26 cellular contexts compared by ENCODE assay signal in the genomic region with DNA sequence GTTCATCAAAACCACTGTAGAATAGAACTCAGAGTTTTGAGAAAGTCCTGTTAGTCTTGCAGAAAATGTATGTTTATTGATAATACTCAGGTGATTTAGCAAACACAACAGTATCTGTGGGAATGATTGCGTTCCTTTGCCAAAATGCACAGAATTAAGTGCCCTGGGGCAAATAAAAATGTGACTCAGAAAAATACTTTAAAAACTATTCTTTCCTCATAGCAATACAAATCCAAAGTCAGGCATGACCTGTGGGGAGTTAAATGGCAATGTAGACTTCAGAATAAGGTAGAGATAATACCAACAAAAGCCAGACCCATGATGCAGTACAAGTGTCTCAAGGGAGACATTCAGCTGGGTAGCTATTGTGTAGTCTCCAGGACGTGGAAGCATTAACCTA.
"Had no signal": no experiment of that assay in that cellular context is flagged by ENCODE, and none has a peak within 500 bp of the region (broad histone marks: within the 10 kb centered on the region; RNA-seq: fewer than 3 reads in every experiment).

No MANE protein-coding gene starts in this region.

- H3K27ac Mint-ChIP-seq: activated CD4-positive, alpha-beta T cell treated with anti-CD3 and anti-CD28 coated beads for 36 hours; activated naive CD8-positive, alpha-beta T cell treated with anti-CD3 and anti-CD28 coated beads for 36 hours; activated T-helper 2 cell treated with anti-CD3 and anti-CD28 coated beads, Interferon-gamma antibody, Interleukin-2, Interleukin-4, amounts not matched to agents 10 μg/mL and 5 μg/mL and 100 μg/mL, durations not matched to agents 14 hours and 24 hours and 36 hours; dendritic cell treated with granulocyte-macrophage colony-stimulating factor and Interleukin-4, amounts not matched to agents 40 ng/mL and 50 ng/mL, for 4 days; immature natural killer cell; naive thymus-derived CD4-positive, alpha-beta T cell; stimulated activated effector memory CD8-positive, alpha-beta T cell treated with anti-CD3 and anti-CD28 coated beads, Interleukin-12 subunit alpha, Interleukin-12 subunit beta, amount 100 ng/mL, for 72 hours; stimulated activated naive CD8-positive, alpha-beta T cell treated with anti-CD3 and anti-CD28 coated beads, Interleukin-15, amount 100 ng/mL, for 72 hours; WTC11 had no signal

- H3K27me3 ChIP-seq: tibial artery had no signal

- H3K27me3 Mint-ChIP-seq: dendritic cell treated with granulocyte-macrophage colony-stimulating factor and Interleukin-4, amounts not matched to agents 40 ng/mL and 50 ng/mL, for 4 days had no signal

- H3K4me1 Mint-ChIP-seq: activated CD4-positive, alpha-beta T cell treated with anti-CD3 and anti-CD28 coated beads for 36 hours; activated naive CD8-positive, alpha-beta T cell treated with anti-CD3 and anti-CD28 coated beads for 36 hours; immature natural killer cell; stimulated activated effector memory CD8-positive, alpha-beta T cell treated with anti-CD3 and anti-CD28 coated beads, Interleukin-12 subunit alpha, Interleukin-12 subunit beta, amount 100 ng/mL, for 72 hours; stimulated activated naive CD8-positive, alpha-beta T cell treated with anti-CD3 and anti-CD28 coated beads, Interleukin-15, amount 100 ng/mL, for 72 hours had no signal

- DNase-seq: activated CD4-positive, alpha-beta T cell treated with anti-CD3 and anti-CD28 coated beads for 36 hours; activated CD4-positive, alpha-beta T cell treated with anti-CD3 and anti-CD28 coated beads, Interleukin-2, amount 50 U/mL, for 48 hours; activated CD8-positive, alpha-beta memory T cell treated with anti-CD3 and anti-CD28 coated beads, Interleukin-2, amount 50 U/mL, for 48 hours; activated naive CD4-positive, alpha-beta T cell; activated naive CD8-positive, alpha-beta T cell treated with anti-CD3 and anti-CD28 coated beads for 36 hours; activated T-cell treated with anti-CD3 and anti-CD28 coated beads, Interleukin-2, amount 50 U/mL, for 4 hours; amniotic stem cell; effector CD4-positive, alpha-beta T cell; erythroblast; foreskin fibroblast; immature natural killer cell; naive thymus-derived CD4-positive, alpha-beta T cell; occipital lobe; small intestine; stimulated activated CD4-positive, alpha-beta T cell treated with anti-CD3 and anti-CD28 coated beads, Interleukin-2, amount 100 ng/mL, for 24 hours; stimulated activated naive CD8-positive, alpha-beta T cell treated with anti-CD3 and anti-CD28 coated beads, Interleukin-15, amount 100 ng/mL, for 72 hours; T-helper 9 cell; tibial artery had no signal

- H3K4me1 ChIP-seq: tibial artery had no signal

- H3K4me3 ChIP-seq: lung, tibial artery had no signal

- H3K27ac ChIP-seq: tibial artery had no signal

- H3K36me3 ChIP-seq: tibial artery had no signal

- H3K9me3 ChIP-seq: tibial artery had no signal

- H3K4me3 Mint-ChIP-seq: activated CD4-positive, alpha-beta T cell treated with anti-CD3 and anti-CD28 coated beads for 36 hours; activated naive CD8-positive, alpha-beta T cell treated with anti-CD3 and anti-CD28 coated beads for 36 hours; activated T-cell treated with anti-CD3 and anti-CD28 coated beads, Interleukin-2, amount 50 U/mL, for 4 hours; dendritic cell treated with granulocyte-macrophage colony-stimulating factor and Interleukin-4, amounts not matched to agents 40 ng/mL and 50 ng/mL, for 4 days; immature natural killer cell; naive thymus-derived CD4-positive, alpha-beta T cell; neural crest cell; stimulated activated effector memory CD8-positive, alpha-beta T cell treated with anti-CD3 and anti-CD28 coated beads, Interleukin-12 subunit alpha, Interleukin-12 subunit beta, amount 100 ng/mL, for 72 hours; stimulated activated naive CD8-positive, alpha-beta T cell treated with anti-CD3 and anti-CD28 coated beads, Interleukin-15, amount 100 ng/mL, for 72 hours; WTC11 had no signal

- H3K36me3 Mint-ChIP-seq: activated naive CD8-positive, alpha-beta T cell treated with anti-CD3 and anti-CD28 coated beads for 36 hours; immature natural killer cell; naive thymus-derived CD4-positive, alpha-beta T cell; stimulated activated effector memory CD8-positive, alpha-beta T cell treated with anti-CD3 and anti-CD28 coated beads, Interleukin-12 subunit alpha, Interleukin-12 subunit beta, amount 100 ng/mL, for 72 hours; WTC11 had no signal

- ATAC-seq: activated CD4-positive, alpha-beta T cell treated with anti-CD3 and anti-CD28 coated beads for 36 hours; activated T-cell treated with anti-CD3 and anti-CD28 coated beads, Interleukin-2, amount 50 U/mL, for 4 hours; left lobe of liver; naive thymus-derived CD4-positive, alpha-beta T cell; sciatic nerve; stimulated activated effector memory CD8-positive, alpha-beta T cell treated with anti-CD3 and anti-CD28 coated beads, Interleukin-12 subunit alpha, Interleukin-12 subunit beta, amount 100 ng/mL, for 72 hours; stimulated activated naive CD8-positive, alpha-beta T cell treated with anti-CD3 and anti-CD28 coated beads, Interleukin-15, amount 100 ng/mL, for 72 hours; WTC11 had no signal

- H3K9me3 Mint-ChIP-seq: activated naive CD8-positive, alpha-beta T cell treated with anti-CD3 and anti-CD28 coated beads for 36 hours; activated T-helper 2 cell treated with anti-CD3 and anti-CD28 coated beads, Interferon-gamma antibody, Interleukin-2, Interleukin-4, amounts not matched to agents 10 μg/mL and 5 μg/mL and 100 μg/mL, durations not matched to agents 14 hours and 24 hours and 36 hours; neural crest cell; WTC11 had no signal
